8 cellular contexts compared by ENCODE assay signal in the genomic region with DNA sequence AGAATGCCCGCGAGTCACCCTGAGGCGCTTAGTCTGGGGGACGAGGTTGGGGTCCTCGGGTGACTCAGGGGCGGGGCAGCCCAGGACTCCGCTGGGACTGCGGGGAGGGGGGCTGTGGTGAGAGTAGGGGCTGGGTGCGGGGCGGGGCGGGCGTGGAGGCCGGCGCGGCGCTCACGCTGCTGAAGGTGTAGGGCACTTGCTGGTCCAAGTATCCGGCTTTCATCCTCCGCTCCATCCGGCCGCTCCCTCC. TPM values are rescaled to one million over a fixed set of nuclear protein-coding genes. Genes with fewer than 3 reads are reported as not detected.
DNase-seq lines count a peak whose midpoint lies in the region; ATAC-seq, FAIRE-seq and TF ChIP-seq lines count a peak whose summit lies in the region.

No MANE protein-coding gene starts in this region.

- TF ChIP-seq POLR2A in GM19099 (IDR thresholded peaks at IDR 0.05; ENCODE audit: extremely low read depth, insufficient read length, low read depth) (peak; percentile 48), tibial nerve (IDR thresholded peaks at IDR 0.05) (no peak)

- peak overlapping the region in 2 of 4 donors; percentile 18 to 64 for H3K27ac ChIP-seq in tibial nerve
- H3K27ac ChIP-seq in kidney (ENCODE audit: low read depth in 2 of 2, low read length in 2 of 2): no peak overlapping the region

- DNase-seq in central memory CD8-positive, alpha-beta T cell (ENCODE audit: low spot score in 2 of 2): no peak
- DNase-seq in memory B cell (ENCODE audit: low spot score in 2 of 2) (no peak), tibial nerve (ENCODE audit: low spot score in 2 of 2) (no peak), dedifferentiated amniotic fluid mesenchymal stem cell (ENCODE audit: extremely low spot score) (no peak), kidney (no peak)

- no peak for ATAC-seq in central memory CD8-positive, alpha-beta T cell (replicated peaks; ENCODE audit: extremely low read depth, poor library complexity, severe bottlenecking)
- ATAC-seq in memory B cell (ENCODE audit: low read depth): peak; percentile 5
- no peak for ATAC-seq in HG03457 (IDR thresholded peaks at IDR 0.05; ENCODE audit: unreplicated experiment)

- peaks cover 0 to 30% of the 10 kb centered on the region in 2 donors for H3K27me3 ChIP-seq in tibial nerve

- peak overlapping the region; percentile 86 for H3K4me3 Mint-ChIP-seq in central memory CD8-positive, alpha-beta T cell
- H3K4me3 Mint-ChIP-seq in memory B cell: peak overlapping the region; percentile 80

- peaks cover 22% of the 10 kb centered on the region for H3K4me1 Mint-ChIP-seq in central memory CD8-positive, alpha-beta T cell
- H3K4me1 Mint-ChIP-seq in memory B cell: peaks cover 18% of the 10 kb centered on the region

- H3K9me3 ChIP-seq in tibial nerve (no peaks in the 10 kb centered on the region), kidney (ENCODE audit: control insufficient read depth in 1 of 2, low read length in 2 of 2) (no peaks in the 10 kb centered on the region)

- H3K9ac ChIP-seq in kidney (ENCODE audit: low read length in 2 of 2): no peak overlapping the region

- no peak for TF ChIP-seq CTCF in tibial nerve (IDR thresholded peaks at IDR 0.05)
- no peak for TF ChIP-seq CTCF in kidney (IDR thresholded peaks at IDR 0.05; ENCODE audit: borderline replicate concordance, extremely low read depth, insufficient read depth)

- H3K4me1 ChIP-seq in tibial nerve (peaks cover 0 to 35% (median 18%) of the 10 kb centered on the region in 4 donors), kidney (ENCODE audit: control insufficient read depth in 1 of 2, insufficient read depth in 1 of 2, low read depth in 1 of 2, low read length in 2 of 2) (peaks cover 6 to 9% of the 10 kb centered on the region in 2 donors)

- FAIRE-seq in kidney (lab: Jason Lieb, UNC): no peak

- TF ChIP-seq EP300 in tibial nerve (IDR thresholded peaks at IDR 0.05): no peak

- H3K4me3 ChIP-seq in tibial nerve: peak overlapping the region; percentile 31 to 67 (median 54)
- H3K4me3 ChIP-seq in kidney (ENCODE audit: low read length in 2 of 2): peak overlapping the region in 1 of 2 donors; percentile 59

- intact Hi-C loops in kidney (cut with DNase I): no loop called here

- H3K36me3 ChIP-seq in tibial nerve: no peaks in the 10 kb centered on the region
- no peaks in the 10 kb centered on the region for H3K36me3 ChIP-seq in kidney (ENCODE audit: control insufficient read depth in 1 of 2, insufficient read depth in 2 of 2, low read length in 2 of 2)

- H3K9me3 Mint-ChIP-seq in central memory CD8-positive, alpha-beta T cell: no peaks in the 10 kb centered on the region
- no peaks in the 10 kb centered on the region for H3K9me3 Mint-ChIP-seq in memory B cell

- H3K27me3 Mint-ChIP-seq in central memory CD8-positive, alpha-beta T cell: peaks cover 79% of the 10 kb centered on the region
- peaks cover 20% of the 10 kb centered on the region for H3K27me3 Mint-ChIP-seq in memory B cell

- peaks cover 15% of the 10 kb centered on the region for H3K36me3 Mint-ChIP-seq in central memory CD8-positive, alpha-beta T cell (ENCODE audit: insufficient read depth)
- H3K36me3 Mint-ChIP-seq in memory B cell: no peaks in the 10 kb centered on the region

- peak overlapping the region; percentile 61 for H3K27ac Mint-ChIP-seq in central memory CD8-positive, alpha-beta T cell (ENCODE audit: low read depth)
- no peak overlapping the region for H3K27ac Mint-ChIP-seq in memory B cell

- WGBS in tibial nerve, 2 donors: 0% methylated on average over 5 of the region's 21 CpGs; no CpG with 5 or more reads in 1 of the 2 donors

TF ChIP-seq in PFSK-1, 5 proteins besides CTCF, POLR2A, EP300 and RAD21:
- no peak for TF ChIP-seq FOXP2 (optimal IDR thresholded peaks at IDR 0.05; ENCODE audit: borderline replicate concordance, extremely low read depth, extremely low read length, insufficient read depth)
- peak; percentile 70; the same call in 1 of the 2 replicates for TF ChIP-seq SIN3A (IDR thresholded peaks at IDR 0.05; ENCODE audit: borderline replicate concordance, insufficient read depth, low read length)

RNA-seq across cellular contexts. Expression of gene ETV4, which starts 0.8 kb away (rescaled TPM):
- 1,977 TPM for polyA plus RNA-seq in PFSK-1 (2012; ENCODE audit: insufficient read length, low read depth)
- total RNA-seq in tibial nerve (1 to 10 TPM; 1.5 to 5.1 (median 3.8) TPM), kidney (6.8 TPM)
- 2.5 TPM for polyA plus RNA-seq in kidney (ENCODE audit: insufficient read depth, low read depth, low replicate concordance)
